In the genomic region with DNA sequence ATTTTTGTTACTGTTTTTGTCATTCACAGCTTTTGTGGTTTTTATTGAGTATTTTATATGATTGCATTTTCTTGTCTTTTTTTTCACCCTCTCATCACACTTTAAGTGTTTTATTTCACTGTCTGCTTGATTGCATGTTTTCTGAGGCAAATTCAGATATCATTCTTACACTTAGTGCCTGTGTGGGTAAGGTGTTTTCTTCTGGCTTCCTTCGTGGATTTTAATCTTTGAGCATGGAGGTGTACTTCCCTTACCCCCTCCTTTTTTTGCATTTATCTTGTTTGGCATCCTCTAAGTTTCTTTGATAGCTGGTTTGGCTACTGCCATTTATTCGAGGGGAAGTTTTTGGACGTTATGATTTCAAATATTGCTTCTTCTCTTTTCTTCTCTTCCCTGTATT, we compare ENCODE assay signal across 1 cellular context.
TF ChIP-seq lines count a peak whose summit lies in the region.

No MANE protein-coding gene starts in this region.

TF ChIP-seq in WTC11, 78 proteins besides CTCF, POLR2A, EP300 and RAD21 (continued from another document):
- TF ChIP-seq, protein P1, sequence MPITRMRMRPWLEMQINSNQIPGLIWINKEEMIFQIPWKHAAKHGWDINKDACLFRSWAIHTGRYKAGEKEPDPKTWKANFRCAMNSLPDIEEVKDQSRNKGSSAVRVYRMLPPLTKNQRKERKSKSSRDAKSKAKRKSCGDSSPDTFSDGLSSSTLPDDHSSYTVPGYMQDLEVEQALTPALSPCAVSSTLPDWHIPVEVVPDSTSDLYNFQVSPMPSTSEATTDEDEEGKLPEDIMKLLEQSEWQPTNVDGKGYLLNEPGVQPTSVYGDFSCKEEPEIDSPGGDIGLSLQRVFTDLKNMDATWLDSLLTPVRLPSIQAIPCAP (CRISPR knock-in tag; IDR thresholded peaks at IDR 0.05) = no peak
TF ChIP-seq in WTC11: peak in this region for 0.
